ENCODE assay signal across 8 cellular contexts in genomic region chr2:207632575-207633492, GRCh38. TPM values are rescaled to one million over a fixed set of nuclear protein-coding genes. Genes with fewer than 3 reads are reported as not detected.
A peak's percentile ranks its signal among the peaks of the same experiment; 100 is the strongest.
DNase-seq lines count a peak whose midpoint lies in the region; ATAC-seq and TF ChIP-seq lines count a peak whose summit lies in the region.

No MANE protein-coding gene starts in this region.

- in situ Hi-C loops in KBM-7 (cut with MboI; ENCODE audit: low pct_unique_long_range_greater_than_20kb, low sequenced_read_pairs) = loop anchor here (25.0 kb wide), 1 partner anchor 429 kb away; no protein-coding TSS in a partner anchor

- intact Hi-C loops in lower leg skin (cut with DNase I; ENCODE audit: low total_unique reads) = no loop called here
- intact Hi-C loops in posterior vena cava (cut with DNase I) = no loop called here

- ATAC-seq in GM19025 (IDR thresholded peaks at IDR 0.05; ENCODE audit: low read depth, unreplicated experiment) = peak; percentile 39

- no peak overlapping the region for H3K4me3 ChIP-seq in osteoblast (ENCODE audit: insufficient read depth, low read length)
- H3K4me3 ChIP-seq in WERI-Rb-1 (ENCODE audit: low read depth, low read length) = no peak overlapping the region
- H3K4me3 ChIP-seq in lower leg skin (ENCODE audit: low read depth, poor library complexity, severe bottlenecking) = no peak overlapping the region

- H3K27ac ChIP-seq in osteoblast (ENCODE audit: low read depth, low read length) (no peak overlapping the region), WERI-Rb-1 (no peak overlapping the region)

- TF ChIP-seq CTCF in osteoblast (IDR thresholded peaks at IDR 0.05; ENCODE audit: extremely low read depth, low read depth, low read length) (no peak), WERI-Rb-1 (IDR thresholded peaks at IDR 0.05; ENCODE audit: low read depth, low read length) (no peak), lower leg skin (IDR thresholded peaks at IDR 0.05) (no peak)

- peak overlapping the region; percentile 24 for H3K4me2 ChIP-seq in osteoblast (ENCODE audit: insufficient read depth, low read length)

- H4K20me1 ChIP-seq in osteoblast (ENCODE audit: insufficient read depth, low read length) = no peaks in the 10 kb centered on the region

- H3K27me3 ChIP-seq in osteoblast (ENCODE audit: insufficient read depth, low read length) (no peaks in the 10 kb centered on the region), WERI-Rb-1 (ENCODE audit: insufficient read depth, low read depth, severe bottlenecking) (no peaks in the 10 kb centered on the region)

- TF ChIP-seq POLR2A in lower leg skin (IDR thresholded peaks at IDR 0.05) = no peak

- DNase-seq in KBM-7 (peak; percentile 40), astrocyte of the hippocampus (ENCODE audit: low read depth, low spot score) (peak; percentile 36), osteoblast (ENCODE audit: insufficient read length, low spot score, missing footprints) (peak; percentile 69), WERI-Rb-1 (no peak), NCI-H345 (lab: John Stamatoyannopoulos, UW) (no peak), lower leg skin (ENCODE audit: low spot score in 2 of 2) (no peak), posterior vena cava (ENCODE audit: low spot score) (no peak)

- H2AFZ ChIP-seq in osteoblast (ENCODE audit: low read length) = no peak overlapping the region

- H3K36me3 ChIP-seq in osteoblast (ENCODE audit: insufficient read depth, low read length) (no peaks in the 10 kb centered on the region), WERI-Rb-1 (no peaks in the 10 kb centered on the region)

- H3K9me3 ChIP-seq in osteoblast (ENCODE audit: low read depth, low read length) = no peaks in the 10 kb centered on the region
- no peaks in the 10 kb centered on the region for H3K9me3 ChIP-seq in WERI-Rb-1 (ENCODE audit: severe bottlenecking)

- 81 to 85% methylated on average over 8 of the region's 8 CpGs for WGBS in lower leg skin, 2 donors

- no peaks in the 10 kb centered on the region for H3K79me2 ChIP-seq in osteoblast (ENCODE audit: insufficient read depth, low read length)

- peaks cover 12% of the 10 kb centered on the region for H3K4me1 ChIP-seq in osteoblast (ENCODE audit: insufficient read depth, low read length)

RNA-seq across cellular contexts. Expression of gene METTL21A, which starts 7.6 kb away (rescaled TPM):
- 8.5 and 13.4 TPM in 2 replicates for total RNA-seq in osteoblast
- total RNA-seq in lower leg skin = 10 to 100 TPM in 2 of 4 donors, 1 to 10 TPM in 2; 4.5 to 18.4 (median 10.2) TPM
- 1 to 10 TPM; 7.4 to 8.2 TPM for total RNA-seq in posterior vena cava

Comparison
In these comparisons a context has a peak if more than half of its experiments do, and no peak if none do; other contexts are left out.
1. DNase-seq: peak in KBM-7 (single experiment), astrocyte of the hippocampus (single experiment) and osteoblast (single experiment); none in WERI-Rb-1 (single experiment), NCI-H345 (single experiment), lower leg skin (0 of 2) and posterior vena cava (single experiment).